14 cellular contexts compared by ENCODE assay signal in genomic region chr17:41737680-41738023, GRCh38. TPM values are rescaled to one million over a fixed set of nuclear protein-coding genes. Genes with fewer than 3 reads are reported as not detected.
DNase-seq lines count a peak whose midpoint lies in the region; ATAC-seq and TF ChIP-seq lines count a peak whose summit lies in the region.
"Had no signal": no experiment of that assay in that cellular context is flagged by ENCODE, and none has a peak within 500 bp of the region (broad histone marks: within the 10 kb centered on the region; RNA-seq: fewer than 3 reads in every experiment).

No MANE protein-coding gene starts in this region.

- H3K36me3 Mint-ChIP-seq in brain (no peaks in the 10 kb centered on the region), type B pancreatic cell (no peaks in the 10 kb centered on the region)
- H3K36me3 Mint-ChIP-seq: natural killer cell treated with Interleukin-12 subunit alpha and Interleukin-12 subunit beta and Interleukin-15 and Interleukin-18, amount 100 ng/mL, for 72 hours had no signal

- intact Hi-C loops in heart left ventricle (cut with DNase I) (loop anchor here in 9 of 10 donors (1.0 to 10.0 kb wide), 7 partner anchors 35 to 217 kb away; no protein-coding TSS in a partner anchor), Right ventricle myocardium inferior (cut with DNase I) (loop anchor here (1.0 to 5.0 kb wide), 3 partner anchors 35 to 150 kb away; no protein-coding TSS in a partner anchor), spleen (cut with DNase I; ENCODE audit: low total_unique reads) (loop anchor here (2.0 kb wide), 1 partner anchor 63 kb away; no protein-coding TSS in a partner anchor)

- no peak for TF ChIP-seq POLR2A in heart left ventricle (IDR thresholded peaks at IDR 0.05)
- TF ChIP-seq POLR2A in spleen (IDR thresholded peaks at IDR 0.05), result no peak

- H3K27me3 ChIP-seq in heart left ventricle, result peaks cover 29 to 51% (median 48%) of the 10 kb centered on the region in 9 donors
- H3K27me3 ChIP-seq in MM.1S (replicated peaks; ENCODE audit: insufficient read depth, low read length), result peaks cover 49% of the 10 kb centered on the region
- H3K27me3 ChIP-seq in spleen (replicated peaks in 1 of 7), result peaks cover 5 to 54% (median 43%) of the 10 kb centered on the region in 7 donors

- H3K9ac ChIP-seq in MM.1S (ENCODE audit: low read length), result no peak overlapping the region

- H3K9me3 ChIP-seq in heart left ventricle (no peaks in the 10 kb centered on the region), MM.1S (replicated peaks; ENCODE audit: insufficient read depth, low read length) (no peaks in the 10 kb centered on the region), spleen (no peaks in the 10 kb centered on the region)
- H3K9me3 ChIP-seq: sigmoid colon had no signal

- H3K79me2 ChIP-seq in MM.1S (ENCODE audit: low read length), result no peaks in the 10 kb centered on the region

- H3F3A ChIP-seq in MM.1S (ENCODE audit: insufficient read depth, low read length), result no peaks in the 10 kb centered on the region

- H3K4me2 ChIP-seq in MM.1S (ENCODE audit: low read depth, low read length), result peak overlapping the region; percentile 46; the same call in 1 of the 2 replicates

- H3K4me1 Mint-ChIP-seq in brain, result peaks cover 18% of the 10 kb centered on the region
- peaks cover 21% of the 10 kb centered on the region for H3K4me1 Mint-ChIP-seq in type B pancreatic cell (ENCODE audit: unreplicated experiment)

- H2AFZ ChIP-seq in MM.1S (ENCODE audit: low read length), result no peak overlapping the region; the same call in 1 of the 2 replicates

- H3K36me3 ChIP-seq in heart left ventricle (no peaks in the 10 kb centered on the region), MM.1S (replicated peaks; ENCODE audit: insufficient read depth, low read length) (no peaks in the 10 kb centered on the region), spleen (no peaks in the 10 kb centered on the region)
- H3K36me3 ChIP-seq: sigmoid colon had no signal

- H3K4me1 ChIP-seq in heart left ventricle (peaks cover 3 to 25% (median 16%) of the 10 kb centered on the region in 12 donors), MM.1S (ENCODE audit: low read length) (peaks cover 21% of the 10 kb centered on the region), spleen (peaks cover 5 to 32% (median 25%) of the 10 kb centered on the region in 6 donors)

- H3K27ac ChIP-seq in heart left ventricle, result no peak overlapping the region
- H3K27ac ChIP-seq in MM.1S (ENCODE audit: low read length), result no peak overlapping the region
- no peak overlapping the region for H3K27ac ChIP-seq in spleen
- H3K27ac ChIP-seq: HL-60, sigmoid colon had no signal

- H3K9me3 Mint-ChIP-seq in brain (peaks cover 0 to 5% (median 0%) of the 10 kb centered on the region in 5 experiments), type B pancreatic cell (no peaks in the 10 kb centered on the region)
- H3K9me3 Mint-ChIP-seq: natural killer cell treated with Interleukin-12 subunit alpha and Interleukin-12 subunit beta and Interleukin-15 and Interleukin-18, amount 100 ng/mL, for 72 hours; stimulated activated naive CD8-positive, alpha-beta T cell treated with anti-CD3 and anti-CD28 coated beads, Interleukin-15, Interleukin-2, amounts not matched to agents 100 ng/mL and 50 ng/mL, for 24 hours had no signal

- H3K9me2 ChIP-seq in MM.1S (replicated peaks; ENCODE audit: insufficient read depth, low read length), result no peaks in the 10 kb centered on the region

- peak in 3 of 4 donors; percentile 3 to 4 (median 3) for ATAC-seq in heart left ventricle
- no peak for ATAC-seq in Right ventricle myocardium inferior
- no peak for ATAC-seq in GM18868 (IDR thresholded peaks at IDR 0.05; ENCODE audit: unreplicated experiment)
- no peak for ATAC-seq in HG03432 (IDR thresholded peaks at IDR 0.05; ENCODE audit: unreplicated experiment)

- peak overlapping the region in 3 of 5 experiments; percentile 34 to 88 (median 47) for H3K27ac Mint-ChIP-seq in brain
- peak overlapping the region; percentile 69 for H3K27ac Mint-ChIP-seq in type B pancreatic cell
- H3K27ac Mint-ChIP-seq: natural killer cell treated with Interleukin-12 subunit alpha and Interleukin-12 subunit beta and Interleukin-15 and Interleukin-18, amount 100 ng/mL, for 72 hours; stimulated activated naive CD8-positive, alpha-beta T cell treated with anti-CD3 and anti-CD28 coated beads, Interleukin-15, Interleukin-2, amounts not matched to agents 100 ng/mL and 50 ng/mL, for 24 hours had no signal

- H3K4me3 Mint-ChIP-seq in brain, result peak overlapping the region in 2 of 5 experiments; percentile 30 to 57
- peak overlapping the region; percentile 51 for H3K4me3 Mint-ChIP-seq in type B pancreatic cell
- H3K4me3 Mint-ChIP-seq: natural killer cell treated with Interleukin-12 subunit alpha and Interleukin-12 subunit beta and Interleukin-15 and Interleukin-18, amount 100 ng/mL, for 72 hours; stimulated activated naive CD8-positive, alpha-beta T cell treated with anti-CD3 and anti-CD28 coated beads, Interleukin-15, Interleukin-2, amounts not matched to agents 100 ng/mL and 50 ng/mL, for 24 hours had no signal

- 18 to 39% (median 33%) methylated on average over 5 of the region's 5 CpGs for WGBS in heart left ventricle, 4 donors
- 37 to 50% (median 45%) methylated on average over 5 of the region's 5 CpGs for WGBS in spleen, 5 donors

- TF ChIP-seq CTCF in heart left ventricle (IDR thresholded peaks at IDR 0.05), result no peak
- TF ChIP-seq CTCF in MM.1S (IDR thresholded peaks at IDR 0.05; ENCODE audit: low read length), result no peak
- TF ChIP-seq CTCF in brain (conservative IDR thresholded peaks at IDR 0.05), result no peak
- TF ChIP-seq CTCF in type B pancreatic cell (conservative IDR thresholded peaks at IDR 0.05), result no peak
- TF ChIP-seq CTCF in spleen (IDR thresholded peaks at IDR 0.05 in 8 of 11, conservative IDR thresholded peaks at IDR 0.05 in 3 of 11), result no peak

- H3K27me3 Mint-ChIP-seq in brain, result peaks cover 52% of the 10 kb centered on the region
- H3K27me3 Mint-ChIP-seq in type B pancreatic cell, result peaks cover 45% of the 10 kb centered on the region

- H4K20me1 ChIP-seq in MM.1S (ENCODE audit: insufficient read depth, low read length), result no peaks in the 10 kb centered on the region

- no peak for DNase-seq in heart left ventricle
- DNase-seq in Right ventricle myocardium inferior (ENCODE audit: missing footprints), result no peak
- DNase-seq in MM.1S, result no peak
- DNase-seq in type B pancreatic cell (ENCODE audit: extremely low spot score, unreplicated experiment), result no peak
- DNase-seq in spleen, result no peak

- H3K4me3 ChIP-seq in heart left ventricle (no peak overlapping the region), MM.1S (ENCODE audit: low read length) (no peak overlapping the region; the same call in 1 of the 2 replicates), spleen (no peak overlapping the region)
- H3K4me3 ChIP-seq: sigmoid colon had no signal

RNA-seq across cellular contexts. Expression of gene HAP1, which starts 3.2 kb away (rescaled TPM):
- total RNA-seq in heart left ventricle, result under 1 TPM in 4 of 9 donors, not detected in 5; 0.07 to 0.35 (median 0.10) TPM
- polyA plus RNA-seq in heart left ventricle, result under 1 TPM in 1 of 2 donors, not detected in 1; 0.10 TPM
- total RNA-seq in Right ventricle myocardium inferior, result 0.14 TPM
- 3.9 TPM for polyA plus RNA-seq in brain (ENCODE audit: insufficient read depth, low read depth, low replicate concordance)
- 4.3 and 11.6 TPM in 2 replicates for total RNA-seq in type B pancreatic cell (ENCODE audit: low replicate concordance)
- total RNA-seq in spleen, result 1 to 10 TPM in 5 of 7 donors, under 1 TPM in 2; 0.83 to 8.4 (median 1.7) TPM
- under 1 TPM; 0.33 to 0.58 (median 0.54) TPM for polyA plus RNA-seq in spleen
- total RNA-seq: chondrocyte; left cardiac atrium; natural killer cell treated with Interleukin-12 subunit alpha and Interleukin-12 subunit beta and Interleukin-15 and Interleukin-18, amount 100 ng/mL, for 72 hours had no signal

RNA-seq across cellular contexts. Expression of gene GAST, which starts 25.5 kb away (rescaled TPM):
- total RNA-seq in heart left ventricle (not detected), Right ventricle myocardium inferior (not detected), type B pancreatic cell (ENCODE audit: low replicate concordance) (119 and 193 TPM in 2 replicates), spleen (not detected)
- polyA plus RNA-seq in heart left ventricle (not detected), brain (ENCODE audit: insufficient read depth, low read depth, low replicate concordance) (not detected), spleen (not detected)
- total RNA-seq: chondrocyte; left cardiac atrium; natural killer cell treated with Interleukin-12 subunit alpha and Interleukin-12 subunit beta and Interleukin-15 and Interleukin-18, amount 100 ng/mL, for 72 hours; sigmoid colon had no signal
- polyA plus RNA-seq: sigmoid colon had no signal

RNA-seq across cellular contexts. Expression of gene JUP, which starts 48.9 kb away (rescaled TPM):
- total RNA-seq in heart left ventricle (100 to 1,000 TPM; 143 to 503 (median 166) TPM), Right ventricle myocardium inferior (192 TPM), type B pancreatic cell (ENCODE audit: low replicate concordance) (169 and 505 TPM in 2 replicates), spleen (10 to 100 TPM; 17.3 to 73.1 (median 45.3) TPM)
- polyA plus RNA-seq in heart left ventricle (100 to 1,000 TPM in 1 of 2 donors, 10 to 100 TPM in 1; 94.6 to 148 TPM), brain (ENCODE audit: insufficient read depth, low read depth, low replicate concordance) (195 TPM), spleen (10 to 100 TPM; 13.7 to 17.4 (median 14.3) TPM)

RNA-seq across cellular contexts. Expression of gene EIF1, which starts 49.0 kb away (rescaled TPM):
- total RNA-seq in heart left ventricle (1,000 to 10,000 TPM in 6 of 9 donors, 100 to 1,000 TPM in 3; 402 to 1,338 (median 1,177) TPM), Right ventricle myocardium inferior (1,166 TPM), type B pancreatic cell (ENCODE audit: low replicate concordance) (677 and 972 TPM in 2 replicates), spleen (100 to 1,000 TPM; 313 to 897 (median 665) TPM)
- polyA plus RNA-seq in heart left ventricle (1,000 to 10,000 TPM in 1 of 2 donors, 100 to 1,000 TPM in 1; 911 to 1,001 TPM), brain (ENCODE audit: insufficient read depth, low read depth, low replicate concordance) (1,760 TPM), spleen (100 to 1,000 TPM; 560 to 722 (median 560) TPM)

Comparison
In these comparisons a context has a peak if more than half of its experiments do, and no peak if none do; other contexts are left out.
1. ATAC-seq: peak in heart left ventricle (3 of 4); none in Right ventricle myocardium inferior (single experiment), GM18868 (single experiment) and HG03432 (single experiment).
2. RNA of gene GAST, which starts 25.5 kb away (total RNA-seq): 119 to 193 TPM in type B pancreatic cell; not detected in heart left ventricle, not detected in Right ventricle myocardium inferior (single experiment) and not detected in spleen; every median in the first group is over 100 times any median in the second.